8 cellular contexts compared by ENCODE assay signal in the genomic region with DNA sequence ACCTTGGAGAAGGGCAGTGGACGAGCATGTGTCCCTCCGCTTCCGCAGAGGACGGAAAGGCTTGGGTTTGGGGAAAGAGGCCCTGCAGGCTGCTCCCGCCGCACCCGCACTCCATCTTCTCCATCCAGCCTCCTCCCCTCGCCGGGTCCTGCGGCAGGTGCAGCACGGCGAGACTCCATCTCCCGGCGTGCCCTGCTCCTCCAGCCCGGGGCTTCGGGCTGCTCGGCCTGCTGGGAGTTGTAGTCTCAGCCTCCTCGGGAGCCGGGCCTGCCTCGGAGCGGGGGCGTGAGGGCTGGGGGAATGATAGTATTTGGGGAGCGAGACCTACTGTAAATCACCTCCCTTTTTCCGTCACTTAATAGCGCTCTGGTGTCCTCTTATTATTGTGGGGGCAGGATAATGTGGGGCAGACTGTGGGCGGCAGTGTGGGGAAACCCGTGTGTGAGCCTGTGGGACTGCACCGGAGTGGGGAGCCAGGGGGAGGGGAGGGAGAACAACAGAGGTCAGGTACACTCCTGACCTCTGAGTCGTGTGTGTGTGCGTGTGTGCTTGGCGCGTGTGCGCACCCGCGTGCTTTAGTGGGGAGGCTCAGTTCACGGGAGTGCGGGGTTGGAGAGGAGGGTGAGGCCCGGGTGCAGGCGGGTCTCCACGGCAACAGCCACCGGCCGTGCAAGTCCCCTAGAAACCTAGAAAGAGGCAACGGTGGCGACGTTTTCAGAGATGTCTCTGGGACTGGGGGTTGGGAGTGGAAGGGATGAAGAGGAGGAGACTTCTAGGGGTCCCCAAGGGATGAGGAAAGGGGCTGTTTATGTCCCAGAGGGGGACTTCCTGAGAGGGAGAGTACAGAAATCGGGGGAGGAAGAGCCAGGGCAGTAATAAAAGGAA. TPM values are rescaled to one million over a fixed set of nuclear protein-coding genes. Genes with fewer than 3 reads are reported as not detected.
A peak's percentile ranks its signal among the peaks of the same experiment; 100 is the strongest.
DNase-seq lines count a peak whose midpoint lies in the region; ATAC-seq lines count a peak whose summit lies in the region.

No MANE protein-coding gene starts in this region.

- ATAC-seq in GM19438 (IDR thresholded peaks at IDR 0.05; ENCODE audit: low read depth, unreplicated experiment) = peak; percentile 91
- peak; percentile 78 for ATAC-seq in HG03565 (IDR thresholded peaks at IDR 0.05; ENCODE audit: unreplicated experiment)

- peaks cover 0 to 6% (median 0%) of the 10 kb centered on the region in 11 experiments; a peak in 1 of 22 replicates for H3K9me3 ChIP-seq in BLaER1 treated with 17β-estradiol and CSF1 and Interleukin-3, amounts not matched to agents 10 nM and 100 nM (replicated peaks in 1 of 11)
- H3K9me3 ChIP-seq in esophagus (ENCODE audit: control insufficient read depth in 2 of 2, insufficient read depth in 1 of 2, low read depth in 1 of 2, low read length in 1 of 2) (peaks cover 0 to 3% of the 10 kb centered on the region in 2 donors), mucosa of stomach (ENCODE audit: control insufficient read depth, low read length) (no peaks in the 10 kb centered on the region)

- peak overlapping the region in 9 of 11 experiments; percentile 13 to 66 (median 45); a peak in 14 of 22 replicates for H3K9ac ChIP-seq in BLaER1 treated with 17β-estradiol and CSF1 and Interleukin-3, amounts not matched to agents 10 nM and 100 nM
- H3K9ac ChIP-seq in mucosa of stomach (ENCODE audit: low read length) = peak overlapping the region; percentile 49

- H3K36me3 ChIP-seq in BLaER1 treated with 17β-estradiol and CSF1 and Interleukin-3, amounts not matched to agents 10 nM and 100 nM = no peaks in the 10 kb centered on the region
- no peaks in the 10 kb centered on the region for H3K36me3 ChIP-seq in esophagus (ENCODE audit: control insufficient read depth in 2 of 2, insufficient read depth in 2 of 2, low read length in 1 of 2)
- no peaks in the 10 kb centered on the region for H3K36me3 ChIP-seq in mucosa of stomach (ENCODE audit: control insufficient read depth, insufficient read depth, low read length)

- DNase-seq in NOMO-1 treated with dmso at 0.1 percent for 144 hours (lab: John Stamatoyannopoulos, UW; ENCODE audit: unreplicated experiment) (peak; percentile 61), activated T-cell treated with anti-CD3 and anti-CD28 coated beads for 48 hours (ENCODE audit: low read depth) (peak; percentile 81)
- DNase-seq in stimulated activated CD8-positive, alpha-beta memory T cell treated with anti-CD3 and anti-CD28 coated beads, Interleukin-4, amount 100 ng/mL, for 4 hours (ENCODE audit: low read depth in 2 of 2, low spot score in 1 of 2) = peak; percentile 56 to 62

- 0 out of 22 replicates have a peak overlapping the region, but pooled peaks of 1 of the 11 experiments have one; percentile 11 for H3K27ac ChIP-seq in BLaER1 treated with 17β-estradiol and CSF1 and Interleukin-3, amounts not matched to agents 10 nM and 100 nM
- no peak overlapping the region for H3K27ac ChIP-seq in esophagus (ENCODE audit: low read depth in 2 of 2, low read length in 1 of 2)

- peaks cover 74 to 100% (median 94%) of the 10 kb centered on the region in 11 experiments for H3K27me3 ChIP-seq in BLaER1 treated with 17β-estradiol and CSF1 and Interleukin-3, amounts not matched to agents 10 nM and 100 nM
- H3K27me3 ChIP-seq in esophagus (ENCODE audit: control insufficient read depth in 1 of 2, insufficient read depth in 2 of 2, low read length in 2 of 2) = peaks cover 0 to 8% of the 10 kb centered on the region in 2 donors
- H3K27me3 ChIP-seq in mucosa of stomach (ENCODE audit: control insufficient read depth, insufficient read depth, low read length) = peaks cover 51% of the 10 kb centered on the region

- H3K4me2 ChIP-seq in BLaER1 treated with 17β-estradiol and CSF1 and Interleukin-3, amounts not matched to agents 10 nM and 100 nM = peak overlapping the region; percentile 81 to 97 (median 95)

- peaks cover 0 to 6% (median 0%) of the 10 kb centered on the region in 11 experiments; a peak in 3 of 22 replicates for H4K20me1 ChIP-seq in BLaER1 treated with 17β-estradiol and CSF1 and Interleukin-3, amounts not matched to agents 10 nM and 100 nM

- H3K4me3 ChIP-seq in BLaER1 treated with 17β-estradiol and CSF1 and Interleukin-3, amounts not matched to agents 10 nM and 100 nM = peak overlapping the region; percentile 53 to 73 (median 62)
- H3K4me3 ChIP-seq in esophagus (ENCODE audit: low read depth in 1 of 2, low read length in 2 of 2) (peak overlapping the region; percentile 34 to 41), mucosa of stomach (ENCODE audit: low read length) (peak overlapping the region; percentile 76)

- H3K4me1 ChIP-seq in BLaER1 treated with 17β-estradiol and CSF1 and Interleukin-3, amounts not matched to agents 10 nM and 100 nM = peaks cover 7 to 32% (median 22%) of the 10 kb centered on the region in 10 experiments; a peak in 19 of 20 replicates
- H3K4me1 ChIP-seq in esophagus (ENCODE audit: control insufficient read depth in 2 of 2, insufficient read depth in 2 of 2, low read length in 1 of 2) (peaks cover 6 to 8% of the 10 kb centered on the region in 2 donors), mucosa of stomach (ENCODE audit: control insufficient read depth, insufficient read depth, low read length) (peaks cover 4% of the 10 kb centered on the region)

- WGBS in esophagus, 2 donors = 4 to 5% methylated on average over 46 of the region's 46 CpGs

RNA-seq across cellular contexts. Expression of a gene that starts 4.1 kb away (rescaled TPM):
- polyA plus RNA-seq in esophagus = under 1 TPM; 0.02 TPM

RNA-seq across cellular contexts. Expression of a gene that starts 18.1 kb away (rescaled TPM):
- 100 to 1,000 TPM in 1 of 2 donors, 10 to 100 TPM in 1; 62.3 to 115 TPM for polyA plus RNA-seq in esophagus

RNA-seq across cellular contexts. Expression of a gene that starts 50.7 kb away (rescaled TPM):
- not detected for polyA plus RNA-seq in esophagus
